Comparison of ENCODE assay signal across 3 cellular contexts in genomic region chr18:79095216-79095615, GRCh38.
TF ChIP-seq lines count a peak whose summit lies in the region.

No MANE protein-coding gene starts in this region.

TF ChIP-seq in GM23338, 12 proteins besides CTCF, POLR2A, EP300 and RAD21 (continues in another document):
- TF ChIP-seq EZH2phosphoT487 (IDR thresholded peaks at IDR 0.05; ENCODE audit: unreplicated experiment) (no peak), JUNB (IDR thresholded peaks at IDR 0.05; ENCODE audit: unreplicated experiment) (no peak), STAT1 (IDR thresholded peaks at IDR 0.05; ENCODE audit: unreplicated experiment) (no peak), ZNF331 (CRISPR knock-in tag; IDR thresholded peaks at IDR 0.05; ENCODE audit: low read depth) (no peak), CREB1 (CRISPR knock-in tag; IDR thresholded peaks at IDR 0.05; ENCODE audit: low read depth) (no peak), ZNF462 (CRISPR knock-in tag; IDR thresholded peaks at IDR 0.05) (no peak), NANOG (IDR thresholded peaks at IDR 0.05; ENCODE audit: borderline replicate concordance) (no peak), EZH2 (IDR thresholded peaks at IDR 0.05; ENCODE audit: low read depth, unreplicated experiment) (no peak)

TF ChIP-seq in H1, 55 proteins besides CTCF, POLR2A, EP300 and RAD21:
- TF ChIP-seq ZNF274 (IDR thresholded peaks at IDR 0.05; ENCODE audit: borderline replicate concordance, extremely low read depth, low read length), result no peak
- TF ChIP-seq HDAC6 (IDR thresholded peaks at IDR 0.05; ENCODE audit: low read depth, low read length), result no peak
- no peak for TF ChIP-seq TBP (IDR thresholded peaks at IDR 0.05; ENCODE audit: low read depth, low read length)
- no peak for TF ChIP-seq TAF1 (IDR thresholded peaks at IDR 0.05; ENCODE audit: low read depth, low read length)
- TF ChIP-seq MAX (IDR thresholded peaks at IDR 0.05), result no peak
- TF ChIP-seq SUZ12 (IDR thresholded peaks at IDR 0.05; ENCODE audit: low read length), result no peak
- TF ChIP-seq BACH1 (IDR thresholded peaks at IDR 0.05; ENCODE audit: low read length), result no peak
- TF ChIP-seq CTBP2 (IDR thresholded peaks at IDR 0.05; ENCODE audit: borderline replicate concordance, insufficient read depth, insufficient read length, low read length), result no peak
- no peak for TF ChIP-seq FOSL1 (IDR thresholded peaks at IDR 0.05; ENCODE audit: insufficient read depth, low read depth, low read length)
- TF ChIP-seq KDM1A (IDR thresholded peaks at IDR 0.05; ENCODE audit: borderline replicate concordance, low read length), result no peak

TF ChIP-seq in HepG2, 621 proteins besides CTCF, POLR2A, EP300 and RAD21:
- TF ChIP-seq CHD2 (IDR thresholded peaks at IDR 0.05; ENCODE audit: low read depth, low read length) (no peak), SALL1 (CRISPR knock-in tag; IDR thresholded peaks at IDR 0.05) (peak; percentile 52; the same call in 1 of the 2 replicates), AHDC1 (CRISPR knock-in tag; IDR thresholded peaks at IDR 0.05; ENCODE audit: borderline replicate concordance) (peak; percentile 43; the same call in 1 of the 2 replicates), PAXIP1 (CRISPR knock-in tag; conservative IDR thresholded peaks at IDR 0.05) (peak; percentile 35; the same call in 1 of the 2 replicates), ZNF644 (CRISPR knock-in tag; IDR thresholded peaks at IDR 0.05; ENCODE audit: low read depth) (0 out of 2 replicates have a peak, but pooled peaks have one; percentile 14), FOXA3 (CRISPR knock-in tag; IDR thresholded peaks at IDR 0.05) (0 out of 2 replicates have a peak, but pooled peaks have one; percentile 14), ZMYM4 (CRISPR knock-in tag; IDR thresholded peaks at IDR 0.05) (0 out of 2 replicates have a peak, but pooled peaks have one; percentile 39), ZNF710 (CRISPR knock-in tag; IDR thresholded peaks at IDR 0.05; ENCODE audit: borderline replicate concordance) (no peak), PATZ1 (CRISPR knock-in tag; IDR thresholded peaks at IDR 0.05) (peak; percentile 59; the same call in 1 of the 2 replicates), HNF4G (IDR thresholded peaks at IDR 0.05; ENCODE audit: borderline replicate concordance, low read depth, low read length) (0 out of 2 replicates have a peak, but pooled peaks have one; percentile 10), HNF4G (CRISPR knock-in tag; IDR thresholded peaks at IDR 0.05; ENCODE audit: borderline replicate concordance, low read depth) (no peak), HNF4A (CRISPR knock-in tag; IDR thresholded peaks at IDR 0.05) (peak; percentile 79), RFX1 (IDR thresholded peaks at IDR 0.05) (peak; percentile 45; the same call in 1 of the 2 replicates), SRSF1 (optimal IDR thresholded peaks at IDR 0.05; ENCODE audit: low read depth, low read length) (no peak), ZNF512 (CRISPR knock-in tag; IDR thresholded peaks at IDR 0.05) (no peak)
TF ChIP-seq in HepG2: peak in this region for 10.
